Comparison of ENCODE assay signal across 14 cellular contexts in the genomic region with DNA sequence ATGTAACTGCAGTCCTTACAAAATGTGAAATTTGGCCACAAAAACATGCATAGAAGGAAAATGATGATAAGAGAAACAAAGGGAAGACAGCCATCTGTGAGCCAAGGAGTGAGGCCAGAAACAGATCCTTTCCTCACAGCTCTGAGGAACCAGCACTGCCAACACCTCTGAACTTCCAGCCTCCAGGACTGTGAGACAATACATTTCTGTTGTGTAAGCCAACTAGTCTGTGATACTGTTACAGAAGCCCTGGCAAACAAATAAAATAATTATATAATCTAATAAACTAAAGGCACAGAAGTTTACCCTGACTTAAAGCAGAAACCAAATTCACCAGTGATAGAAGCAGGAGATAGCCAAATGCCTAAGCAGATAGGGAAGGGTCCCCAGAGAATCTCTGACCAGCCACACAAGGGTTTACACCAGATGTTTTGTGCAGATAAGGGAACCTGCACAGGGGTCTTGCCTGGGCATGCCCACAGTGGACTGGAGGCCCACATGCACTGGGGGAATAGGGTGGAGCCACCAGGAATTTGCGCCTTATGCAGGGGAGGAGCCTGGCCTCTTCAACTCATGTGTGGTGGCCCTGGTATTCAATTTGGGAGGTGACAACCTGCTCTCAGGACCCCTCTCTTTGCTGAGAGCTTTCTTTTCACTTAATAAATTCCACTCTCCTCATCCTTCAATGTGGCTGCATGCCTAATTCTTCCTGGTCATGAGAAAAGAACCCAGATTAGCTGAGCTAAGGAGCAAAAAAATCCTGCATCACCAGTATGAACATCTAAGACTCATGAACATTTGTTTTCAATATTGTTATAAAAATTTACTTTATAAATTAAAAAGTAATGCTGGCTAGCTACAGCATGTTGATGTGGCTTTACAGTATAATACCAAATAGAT. TPM values are rescaled to one million over a fixed set of nuclear protein-coding genes. Genes with fewer than 3 reads are reported as not detected.
DNase-seq lines count a peak whose midpoint lies in the region; TF ChIP-seq lines count a peak whose summit lies in the region.
"Had no signal": no experiment of that assay in that cellular context is flagged by ENCODE, and none has a peak within 500 bp of the region (broad histone marks: within the 10 kb centered on the region; RNA-seq: fewer than 3 reads in every experiment).

No MANE protein-coding gene starts in this region.

- H3K4me3 ChIP-seq in HFF-Myc (replicated peaks; ENCODE audit: low read depth, low read length) = no peak overlapping the region
- H3K4me3 ChIP-seq: SK-N-MC had no signal

- H3K27ac ChIP-seq in epithelial cell of prostate = peak overlapping the region; percentile 45
- H3K27ac ChIP-seq: SK-N-MC had no signal

- DNase-seq in HFF-Myc (ENCODE audit: extremely low read depth, low read depth) = peak; percentile 43
- DNase-seq in SK-N-DZ (ENCODE audit: low spot score) = peak; percentile 94
- no peak for DNase-seq in epithelial cell of prostate (ENCODE audit: low read depth, low spot score)
- DNase-seq in myocyte (ENCODE audit: low read depth) = peak; percentile 10
- no peak for DNase-seq in ecto neural progenitor cell (ENCODE audit: low spot score)
- no peak for DNase-seq in COLO668 (lab: John Stamatoyannopoulos, UW; ENCODE audit: unreplicated experiment)
- DNase-seq in NK-92 (lab: John Stamatoyannopoulos, UW; ENCODE audit: unreplicated experiment) = no peak
- DNase-seq in AG08396 (ENCODE audit: low spot score) = no peak
- DNase-seq: CD8-positive, alpha-beta memory T cell; cerebellar nuclear complex; midbrain; NCI-H2107; stimulated activated naive CD8-positive, alpha-beta T cell treated with anti-CD3 and anti-CD28 coated beads, Interleukin-15, amount 100 ng/mL, for 72 hours had no signal

- TF ChIP-seq CTCF in HFF-Myc (IDR thresholded peaks at IDR 0.05; ENCODE audit: low read depth, low read length, missing control alignments) = no peak

RNA-seq across cellular contexts. Expression of gene GCC2, which starts 3.8 kb away (rescaled TPM):
- 7.7 and 9.8 TPM in 2 replicates for polyA plus RNA-seq in SK-N-DZ (2014; cell fraction: cytosol; rRNA removed)
- 17.4 and 19.5 TPM in 2 replicates for polyA plus RNA-seq in SK-N-DZ (2014; cell fraction: nucleus; rRNA removed)
- total RNA-seq in myocyte = 17.9 and 21.9 TPM in 2 replicates
- polyA plus RNA-seq in myocyte (2012) = 7.5 TPM

Comparison
In these comparisons a context has a peak if more than half of its experiments do, and no peak if none do; other contexts are left out.
1. DNase-seq: peak in HFF-Myc (single experiment), SK-N-DZ (single experiment) and myocyte (single experiment); none in epithelial cell of prostate (single experiment), ecto neural progenitor cell (single experiment), COLO668 (single experiment), NK-92 (single experiment) and AG08396 (single experiment).